In genomic region chr5:159202151-159202550, GRCh38 we compare ENCODE assay signal across 18 cellular contexts.
"Had no signal": no experiment of that assay in that cellular context is flagged by ENCODE, and none has a peak within 500 bp of the region (broad histone marks: within the 10 kb centered on the region; RNA-seq: fewer than 3 reads in every experiment).

No MANE protein-coding gene starts in this region.

- H3K9me3 ChIP-seq: esophagus squamous epithelium, prostate gland, right atrium auricular region, thoracic aorta, upper lobe of left lung had no signal

- H3K27ac ChIP-seq: foreskin keratinocyte, neural progenitor cell, prostate gland, right atrium auricular region, thoracic aorta had no signal

- H3K9me3 Mint-ChIP-seq: activated CD4-positive, alpha-beta memory T cell treated with anti-CD3 and anti-CD28 coated beads, Interleukin-2, amount 10 ng/mL, durations not matched to agents 7 days and 5 days; activated naive CD4-positive, alpha-beta T cell treated with anti-CD3 and anti-CD28 coated beads for 36 hours; effector memory CD8-positive, alpha-beta T cell; neural progenitor cell; T-helper 2 cell treated with Interferon-gamma antibody and Interleukin-4, amounts not matched to agents 5 μg/mL and 100 μg/mL, for 36 hours had no signal

- H3K4me2 ChIP-seq: neural progenitor cell had no signal

- H3K27ac Mint-ChIP-seq: activated CD4-positive, alpha-beta memory T cell treated with anti-CD3 and anti-CD28 coated beads, Interleukin-2, amount 10 ng/mL, durations not matched to agents 7 days and 5 days; activated CD8-positive, alpha-beta memory T cell treated with anti-CD3 and anti-CD28 coated beads, Interleukin-2, amount 10 ng/mL, durations not matched to agents 7 days and 5 days; neural progenitor cell; T-helper 2 cell treated with Interferon-gamma antibody and Interleukin-4, amounts not matched to agents 5 μg/mL and 100 μg/mL, for 36 hours had no signal

- H3K36me3 ChIP-seq: prostate gland, right atrium auricular region, thoracic aorta had no signal

- DNase-seq: activated CD4-positive, alpha-beta memory T cell treated with anti-CD3 and anti-CD28 coated beads, Interleukin-2, amount 10 ng/mL, durations not matched to agents 7 days and 5 days; activated CD4-positive, alpha-beta T cell treated with anti-CD3 and anti-CD28 coated beads for 4 hours; activated CD8-positive, alpha-beta memory T cell treated with anti-CD3 and anti-CD28 coated beads, Interleukin-2, amount 10 ng/mL, durations not matched to agents 7 days and 5 days; activated naive CD4-positive, alpha-beta T cell treated with anti-CD3 and anti-CD28 coated beads for 36 hours; amniotic stem cell; effector memory CD8-positive, alpha-beta T cell; esophagus squamous epithelium; foreskin keratinocyte; kidney; stimulated activated CD4-positive, alpha-beta T cell treated with anti-CD3 and anti-CD28 coated beads, Interleukin-2, amount 100 ng/mL, for 24 hours; stimulated activated naive CD4-positive, alpha-beta T cell treated with Interleukin-2 at 50 U/mL for 16 hours; upper lobe of left lung had no signal

- H3K27me3 Mint-ChIP-seq: activated CD4-positive, alpha-beta memory T cell treated with anti-CD3 and anti-CD28 coated beads, Interleukin-2, amount 10 ng/mL, durations not matched to agents 7 days and 5 days; activated CD8-positive, alpha-beta memory T cell treated with anti-CD3 and anti-CD28 coated beads, Interleukin-2, amount 10 ng/mL, durations not matched to agents 7 days and 5 days; effector memory CD8-positive, alpha-beta T cell had no signal

- H3K4me3 Mint-ChIP-seq: activated CD4-positive, alpha-beta memory T cell treated with anti-CD3 and anti-CD28 coated beads, Interleukin-2, amount 10 ng/mL, durations not matched to agents 7 days and 5 days; activated CD8-positive, alpha-beta memory T cell treated with anti-CD3 and anti-CD28 coated beads, Interleukin-2, amount 10 ng/mL, durations not matched to agents 7 days and 5 days; activated naive CD4-positive, alpha-beta T cell treated with anti-CD3 and anti-CD28 coated beads for 36 hours; effector memory CD8-positive, alpha-beta T cell; neural progenitor cell; T-helper 2 cell treated with Interferon-gamma antibody and Interleukin-4, amounts not matched to agents 5 μg/mL and 100 μg/mL, for 36 hours had no signal

- H3K4me3 ChIP-seq: esophagus squamous epithelium, neural progenitor cell, prostate gland, right atrium auricular region, thoracic aorta, upper lobe of left lung had no signal

- H3K9ac ChIP-seq: neural progenitor cell had no signal

- H3K27me3 ChIP-seq: esophagus squamous epithelium, foreskin keratinocyte, neural progenitor cell, right atrium auricular region, upper lobe of left lung had no signal

- H2AFZ ChIP-seq: neural progenitor cell had no signal

- ATAC-seq: activated CD8-positive, alpha-beta memory T cell treated with anti-CD3 and anti-CD28 coated beads, Interleukin-2, amount 10 ng/mL, durations not matched to agents 7 days and 5 days; effector memory CD8-positive, alpha-beta T cell; foreskin keratinocyte; left lobe of liver had no signal
